ENCODE assay signal across 1 cellular context in the genomic region with DNA sequence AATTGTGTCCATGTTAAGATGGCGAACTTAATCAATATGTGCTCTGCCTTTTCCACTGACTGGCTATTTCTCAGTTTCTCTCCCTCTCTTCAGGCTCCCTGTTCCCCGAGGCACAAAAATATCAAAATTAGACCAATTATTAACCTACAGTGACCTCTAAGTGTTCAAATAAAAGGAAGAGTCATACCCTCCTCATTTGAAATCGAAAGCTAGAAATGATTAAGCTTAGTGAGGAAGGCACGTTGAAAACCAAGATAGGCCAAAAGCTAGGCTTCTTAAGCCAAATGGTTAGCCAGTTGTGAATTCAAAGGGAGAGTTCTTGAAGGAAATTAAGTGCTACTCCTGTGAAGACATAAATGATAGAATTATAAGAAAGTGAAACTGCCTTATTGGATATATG.
TF ChIP-seq lines count a peak whose summit lies in the region.

No MANE protein-coding gene starts in this region.

TF ChIP-seq in GM23338, 12 proteins besides CTCF, POLR2A, EP300 and RAD21 (continued from another document):
- TF ChIP-seq, protein P1, sequence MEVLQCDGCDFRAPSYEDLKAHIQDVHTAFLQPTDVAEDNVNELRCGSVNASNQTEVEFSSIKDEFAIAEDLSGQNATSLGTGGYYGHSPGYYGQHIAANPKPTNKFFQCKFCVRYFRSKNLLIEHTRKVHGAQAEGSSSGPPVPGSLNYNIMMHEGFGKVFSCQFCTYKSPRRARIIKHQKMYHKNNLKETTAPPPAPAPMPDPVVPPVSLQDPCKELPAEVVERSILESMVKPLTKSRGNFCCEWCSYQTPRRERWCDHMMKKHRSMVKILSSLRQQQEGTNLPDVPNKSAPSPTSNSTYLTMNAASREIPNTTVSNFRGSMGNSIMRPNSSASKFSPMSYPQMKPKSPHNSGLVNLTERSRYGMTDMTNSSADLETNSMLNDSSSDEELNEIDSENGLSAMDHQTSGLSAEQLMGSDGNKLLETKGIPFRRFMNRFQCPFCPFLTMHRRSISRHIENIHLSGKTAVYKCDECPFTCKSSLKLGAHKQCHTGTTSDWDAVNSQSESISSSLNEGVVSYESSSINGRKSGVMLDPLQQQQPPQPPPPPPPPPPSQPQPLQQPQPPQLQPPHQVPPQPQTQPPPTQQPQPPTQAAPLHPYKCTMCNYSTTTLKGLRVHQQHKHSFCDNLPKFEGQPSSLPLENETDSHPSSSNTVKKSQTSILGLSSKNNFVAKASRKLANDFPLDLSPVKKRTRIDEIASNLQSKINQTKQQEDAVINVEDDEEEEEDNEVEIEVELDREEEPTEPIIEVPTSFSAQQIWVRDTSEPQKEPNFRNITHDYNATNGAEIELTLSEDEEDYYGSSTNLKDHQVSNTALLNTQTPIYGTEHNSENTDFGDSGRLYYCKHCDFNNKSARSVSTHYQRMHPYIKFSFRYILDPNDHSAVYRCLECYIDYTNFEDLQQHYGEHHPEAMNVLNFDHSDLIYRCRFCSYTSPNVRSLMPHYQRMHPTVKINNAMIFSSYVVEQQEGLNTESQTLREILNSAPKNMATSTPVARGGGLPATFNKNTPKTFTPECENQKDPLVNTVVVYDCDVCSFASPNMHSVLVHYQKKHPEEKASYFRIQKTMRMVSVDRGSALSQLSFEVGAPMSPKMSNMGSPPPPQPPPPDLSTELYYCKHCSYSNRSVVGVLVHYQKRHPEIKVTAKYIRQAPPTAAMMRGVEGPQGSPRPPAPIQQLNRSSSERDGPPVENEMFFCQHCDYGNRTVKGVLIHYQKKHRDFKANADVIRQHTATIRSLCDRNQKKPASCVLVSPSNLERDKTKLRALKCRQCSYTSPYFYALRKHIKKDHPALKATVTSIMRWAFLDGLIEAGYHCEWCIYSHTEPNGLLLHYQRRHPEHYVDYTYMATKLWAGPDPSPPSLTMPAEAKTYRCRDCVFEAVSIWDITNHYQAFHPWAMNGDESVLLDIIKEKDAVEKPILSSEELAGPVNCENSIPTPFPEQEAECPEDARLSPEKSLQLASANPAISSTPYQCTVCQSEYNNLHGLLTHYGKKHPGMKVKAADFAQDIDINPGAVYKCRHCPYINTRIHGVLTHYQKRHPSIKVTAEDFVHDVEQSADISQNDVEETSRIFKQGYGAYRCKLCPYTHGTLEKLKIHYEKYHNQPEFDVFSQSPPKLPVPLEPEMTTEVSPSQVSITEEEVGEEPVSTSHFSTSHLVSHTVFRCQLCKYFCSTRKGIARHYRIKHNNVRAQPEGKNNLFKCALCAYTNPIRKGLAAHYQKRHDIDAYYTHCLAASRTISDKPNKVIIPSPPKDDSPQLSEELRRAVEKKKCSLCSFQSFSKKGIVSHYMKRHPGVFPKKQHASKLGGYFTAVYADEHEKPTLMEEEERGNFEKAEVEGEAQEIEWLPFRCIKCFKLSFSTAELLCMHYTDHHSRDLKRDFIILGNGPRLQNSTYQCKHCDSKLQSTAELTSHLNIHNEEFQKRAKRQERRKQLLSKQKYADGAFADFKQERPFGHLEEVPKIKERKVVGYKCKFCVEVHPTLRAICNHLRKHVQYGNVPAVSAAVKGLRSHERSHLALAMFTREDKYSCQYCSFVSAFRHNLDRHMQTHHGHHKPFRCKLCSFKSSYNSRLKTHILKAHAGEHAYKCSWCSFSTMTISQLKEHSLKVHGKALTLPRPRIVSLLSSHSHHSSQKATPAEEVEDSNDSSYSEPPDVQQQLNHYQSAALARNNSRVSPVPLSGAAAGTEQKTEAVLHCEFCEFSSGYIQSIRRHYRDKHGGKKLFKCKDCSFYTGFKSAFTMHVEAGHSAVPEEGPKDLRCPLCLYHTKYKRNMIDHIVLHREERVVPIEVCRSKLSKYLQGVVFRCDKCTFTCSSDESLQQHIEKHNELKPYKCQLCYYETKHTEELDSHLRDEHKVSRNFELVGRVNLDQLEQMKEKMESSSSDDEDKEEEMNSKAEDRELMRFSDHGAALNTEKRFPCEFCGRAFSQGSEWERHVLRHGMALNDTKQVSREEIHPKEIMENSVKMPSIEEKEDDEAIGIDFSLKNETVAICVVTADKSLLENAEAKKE (CRISPR knock-in tag; IDR thresholded peaks at IDR 0.05): no peak
- TF ChIP-seq, protein P2, sequence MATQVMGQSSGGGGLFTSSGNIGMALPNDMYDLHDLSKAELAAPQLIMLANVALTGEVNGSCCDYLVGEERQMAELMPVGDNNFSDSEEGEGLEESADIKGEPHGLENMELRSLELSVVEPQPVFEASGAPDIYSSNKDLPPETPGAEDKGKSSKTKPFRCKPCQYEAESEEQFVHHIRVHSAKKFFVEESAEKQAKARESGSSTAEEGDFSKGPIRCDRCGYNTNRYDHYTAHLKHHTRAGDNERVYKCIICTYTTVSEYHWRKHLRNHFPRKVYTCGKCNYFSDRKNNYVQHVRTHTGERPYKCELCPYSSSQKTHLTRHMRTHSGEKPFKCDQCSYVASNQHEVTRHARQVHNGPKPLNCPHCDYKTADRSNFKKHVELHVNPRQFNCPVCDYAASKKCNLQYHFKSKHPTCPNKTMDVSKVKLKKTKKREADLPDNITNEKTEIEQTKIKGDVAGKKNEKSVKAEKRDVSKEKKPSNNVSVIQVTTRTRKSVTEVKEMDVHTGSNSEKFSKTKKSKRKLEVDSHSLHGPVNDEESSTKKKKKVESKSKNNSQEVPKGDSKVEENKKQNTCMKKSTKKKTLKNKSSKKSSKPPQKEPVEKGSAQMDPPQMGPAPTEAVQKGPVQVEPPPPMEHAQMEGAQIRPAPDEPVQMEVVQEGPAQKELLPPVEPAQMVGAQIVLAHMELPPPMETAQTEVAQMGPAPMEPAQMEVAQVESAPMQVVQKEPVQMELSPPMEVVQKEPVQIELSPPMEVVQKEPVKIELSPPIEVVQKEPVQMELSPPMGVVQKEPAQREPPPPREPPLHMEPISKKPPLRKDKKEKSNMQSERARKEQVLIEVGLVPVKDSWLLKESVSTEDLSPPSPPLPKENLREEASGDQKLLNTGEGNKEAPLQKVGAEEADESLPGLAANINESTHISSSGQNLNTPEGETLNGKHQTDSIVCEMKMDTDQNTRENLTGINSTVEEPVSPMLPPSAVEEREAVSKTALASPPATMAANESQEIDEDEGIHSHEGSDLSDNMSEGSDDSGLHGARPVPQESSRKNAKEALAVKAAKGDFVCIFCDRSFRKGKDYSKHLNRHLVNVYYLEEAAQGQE (IDR thresholded peaks at IDR 0.05; ENCODE audit: unreplicated experiment): no peak
- no peak for TF ChIP-seq CREB1 (CRISPR knock-in tag; IDR thresholded peaks at IDR 0.05; ENCODE audit: low read depth)
- no peak for TF ChIP-seq ZNF331 (CRISPR knock-in tag; IDR thresholded peaks at IDR 0.05; ENCODE audit: low read depth)
- TF ChIP-seq, protein P3, sequence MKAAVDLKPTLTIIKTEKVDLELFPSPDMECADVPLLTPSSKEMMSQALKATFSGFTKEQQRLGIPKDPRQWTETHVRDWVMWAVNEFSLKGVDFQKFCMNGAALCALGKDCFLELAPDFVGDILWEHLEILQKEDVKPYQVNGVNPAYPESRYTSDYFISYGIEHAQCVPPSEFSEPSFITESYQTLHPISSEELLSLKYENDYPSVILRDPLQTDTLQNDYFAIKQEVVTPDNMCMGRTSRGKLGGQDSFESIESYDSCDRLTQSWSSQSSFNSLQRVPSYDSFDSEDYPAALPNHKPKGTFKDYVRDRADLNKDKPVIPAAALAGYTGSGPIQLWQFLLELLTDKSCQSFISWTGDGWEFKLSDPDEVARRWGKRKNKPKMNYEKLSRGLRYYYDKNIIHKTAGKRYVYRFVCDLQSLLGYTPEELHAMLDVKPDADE (IDR thresholded peaks at IDR 0.05): no peak
- no peak for TF ChIP-seq EZH2 (IDR thresholded peaks at IDR 0.05; ENCODE audit: low read depth, unreplicated experiment)
- TF ChIP-seq POLR2AphosphoS5 (IDR thresholded peaks at IDR 0.05; ENCODE audit: low read depth): no peak
- TF ChIP-seq JUNB (IDR thresholded peaks at IDR 0.05; ENCODE audit: unreplicated experiment): no peak
- no peak for TF ChIP-seq ZNF114 (CRISPR knock-in tag; IDR thresholded peaks at IDR 0.05)
- no peak for TF ChIP-seq STAT1 (IDR thresholded peaks at IDR 0.05; ENCODE audit: unreplicated experiment)
